8 cellular contexts compared by ENCODE assay signal in the genomic region with DNA sequence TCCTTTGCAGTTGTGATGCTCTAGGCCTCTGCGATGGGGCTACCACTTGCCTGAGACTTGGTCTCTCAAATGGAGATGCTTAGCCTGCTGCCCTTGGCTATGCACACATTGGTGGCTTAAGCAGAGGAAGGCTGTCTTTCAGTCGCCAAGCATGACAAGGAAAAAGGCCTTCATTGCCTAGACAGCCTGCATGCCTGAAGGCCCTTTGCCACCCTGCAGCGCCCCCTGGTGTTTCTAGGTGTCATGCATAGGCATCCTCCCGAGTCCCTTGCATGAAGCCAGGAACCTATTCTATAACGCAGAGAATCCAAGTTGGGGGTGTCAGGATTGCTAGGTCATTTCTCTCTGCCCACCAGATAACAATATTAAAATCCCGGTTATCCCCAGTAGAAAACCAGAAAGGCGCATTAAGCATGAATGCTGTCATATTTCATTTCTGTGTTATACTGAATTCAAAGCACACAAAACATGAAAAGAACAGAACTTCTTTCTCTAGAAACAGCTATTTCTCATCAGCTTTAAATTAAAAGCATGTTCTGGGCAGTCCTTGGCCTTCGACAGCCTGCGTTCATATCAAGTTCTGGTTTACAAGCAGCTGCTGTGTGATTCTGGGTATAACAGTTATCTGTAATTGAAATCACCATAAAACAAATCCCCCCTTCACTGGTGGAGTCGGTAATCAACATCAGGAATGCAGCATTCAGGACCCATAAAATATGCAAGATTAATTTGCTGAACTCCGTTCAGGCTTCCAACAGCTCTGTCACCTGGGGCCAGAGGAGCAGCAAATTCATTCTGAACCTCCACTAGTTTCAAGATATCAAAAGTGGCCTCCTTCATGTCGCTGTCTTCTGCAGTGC. TPM values are rescaled to one million over a fixed set of nuclear protein-coding genes. Genes with fewer than 3 reads are reported as not detected.
DNase-seq lines count a peak whose midpoint lies in the region; ATAC-seq, FAIRE-seq and TF ChIP-seq lines count a peak whose summit lies in the region.

No MANE protein-coding gene starts in this region.

- no peaks in the 10 kb centered on the region for H3K79me2 ChIP-seq in OCI-LY1 (ENCODE audit: insufficient read depth, low read length)
- H3K79me2 ChIP-seq in hepatocyte: no peaks in the 10 kb centered on the region

- H3K36me3 ChIP-seq in OCI-LY1 (ENCODE audit: insufficient read depth, low read length) (no peaks in the 10 kb centered on the region), hepatocyte (replicated peaks; ENCODE audit: insufficient read depth, low read depth) (no peaks in the 10 kb centered on the region), small intestine (ENCODE audit: control insufficient read depth in 2 of 2, insufficient read depth in 2 of 2, low read length in 2 of 2) (no peaks in the 10 kb centered on the region)

- peak; percentile 80 for ATAC-seq in GM19438 (IDR thresholded peaks at IDR 0.05; ENCODE audit: low read depth, unreplicated experiment)

- H3K4me1 ChIP-seq in OCI-LY1 (ENCODE audit: insufficient read depth, low read length, severe bottlenecking) (no peaks in the 10 kb centered on the region), hepatocyte (ENCODE audit: insufficient read depth) (peaks cover 6% of the 10 kb centered on the region), small intestine (ENCODE audit: control insufficient read depth in 2 of 2, insufficient read depth in 1 of 2, low read depth in 1 of 2, low read length in 1 of 2) (no peaks in the 10 kb centered on the region)

- peak; percentile 10 for DNase-seq in DMS153 (lab: John Stamatoyannopoulos, UW)
- peak; percentile 53 for DNase-seq in HTR-8/SVneo (ENCODE audit: insufficient read length, low spot score)
- peak; percentile 49 for DNase-seq in amniotic epithelial cell (ENCODE audit: low read depth)
- peak; percentile 90 for DNase-seq in hepatocyte (ENCODE audit: low spot score)
- DNase-seq in small intestine: peak; percentile 68
- DNase-seq in stimulated activated naive CD4-positive, alpha-beta T cell (lab: John Stamatoyannopoulos, UW): no peak

- FAIRE-seq in HTR-8/SVneo (lab: Jason Lieb, UNC) (no peak), small intestine (lab: Jason Lieb, UNC) (no peak)

- H3K27me3 ChIP-seq in OCI-LY1 (ENCODE audit: insufficient read depth, low read length): no peaks in the 10 kb centered on the region; the same call in 1 of the 2 replicates
- no peaks in the 10 kb centered on the region for H3K27me3 ChIP-seq in hepatocyte
- no peaks in the 10 kb centered on the region for H3K27me3 ChIP-seq in small intestine (ENCODE audit: control insufficient read depth in 2 of 2, insufficient read depth in 2 of 2, low read length in 2 of 2)

- H3K9me3 ChIP-seq in OCI-LY1 (ENCODE audit: low read length): no peaks in the 10 kb centered on the region
- H3K9me3 ChIP-seq in hepatocyte (ENCODE audit: low read depth): no peaks in the 10 kb centered on the region
- H3K9me3 ChIP-seq in small intestine (ENCODE audit: control insufficient read depth, low read depth): no peaks in the 10 kb centered on the region

- H3F3A ChIP-seq in OCI-LY1 (ENCODE audit: insufficient read depth, low read length): no peaks in the 10 kb centered on the region

- H3K9me2 ChIP-seq in OCI-LY1 (ENCODE audit: low read depth, low read length): no peaks in the 10 kb centered on the region
- no peaks in the 10 kb centered on the region for H3K9me2 ChIP-seq in hepatocyte (replicated peaks; ENCODE audit: insufficient read depth)

- TF ChIP-seq CTCF in OCI-LY1 (IDR thresholded peaks at IDR 0.05; ENCODE audit: low read length) (peak; percentile 83), hepatocyte (IDR thresholded peaks at IDR 0.05; ENCODE audit: poor library complexity) (peak; percentile 75)

- no peak overlapping the region for H3K4me3 ChIP-seq in OCI-LY1 (ENCODE audit: low read depth, low read length, poor library complexity, severe bottlenecking)
- no peak overlapping the region for H3K4me3 ChIP-seq in hepatocyte
- H3K4me3 ChIP-seq in small intestine (ENCODE audit: low read depth in 1 of 2, low read length in 2 of 2): no peak overlapping the region

- WGBS in hepatocyte (ENCODE audit: low lambda C conversion rate, missing lambda C conversion rate): 34% methylated on average over 12 of the region's 12 CpGs
- 25 to 41% (median 32%) methylated on average over 12 of the region's 12 CpGs for WGBS in small intestine, 3 donors

- no peak overlapping the region for H3K4me2 ChIP-seq in OCI-LY1 (ENCODE audit: low read length)
- no peak overlapping the region for H3K4me2 ChIP-seq in hepatocyte

- H4K20me1 ChIP-seq in OCI-LY1 (ENCODE audit: insufficient read depth, low read length) (no peaks in the 10 kb centered on the region), hepatocyte (ENCODE audit: insufficient read depth, poor library complexity, severe bottlenecking) (no peaks in the 10 kb centered on the region)

- no peak overlapping the region for H3K27ac ChIP-seq in OCI-LY1 (ENCODE audit: low read depth, low read length, poor library complexity, severe bottlenecking)
- no peak overlapping the region for H3K27ac ChIP-seq in hepatocyte
- no peak overlapping the region for H3K27ac ChIP-seq in small intestine (ENCODE audit: low read depth in 1 of 2, low read length in 1 of 2)

- H3K9ac ChIP-seq in OCI-LY1 (ENCODE audit: low read length): no peak overlapping the region

- H2AFZ ChIP-seq in OCI-LY1 (ENCODE audit: low read length): no peak overlapping the region
- no peak overlapping the region for H2AFZ ChIP-seq in hepatocyte

RNA-seq across cellular contexts. Expression of a gene that starts 59.7 kb away (rescaled TPM):
- total RNA-seq in hepatocyte: 0.53 TPM in 1 of 2 replicates, not detected in the other
- not detected in 2 replicates for polyA plus RNA-seq in hepatocyte
- polyA plus RNA-seq in small intestine: under 1 TPM in 1 of 3 donors, not detected in 2; 0.40 TPM

Comparison
In these comparisons a context has a peak if more than half of its experiments do, and no peak if none do; other contexts are left out.
1. DNase-seq: peak in DMS153 (single experiment), HTR-8/SVneo (single experiment), amniotic epithelial cell (single experiment), hepatocyte (single experiment) and small intestine (single experiment); none in stimulated activated naive CD4-positive, alpha-beta T cell (0 of 6).